10 cellular contexts compared by ENCODE assay signal in the genomic region with DNA sequence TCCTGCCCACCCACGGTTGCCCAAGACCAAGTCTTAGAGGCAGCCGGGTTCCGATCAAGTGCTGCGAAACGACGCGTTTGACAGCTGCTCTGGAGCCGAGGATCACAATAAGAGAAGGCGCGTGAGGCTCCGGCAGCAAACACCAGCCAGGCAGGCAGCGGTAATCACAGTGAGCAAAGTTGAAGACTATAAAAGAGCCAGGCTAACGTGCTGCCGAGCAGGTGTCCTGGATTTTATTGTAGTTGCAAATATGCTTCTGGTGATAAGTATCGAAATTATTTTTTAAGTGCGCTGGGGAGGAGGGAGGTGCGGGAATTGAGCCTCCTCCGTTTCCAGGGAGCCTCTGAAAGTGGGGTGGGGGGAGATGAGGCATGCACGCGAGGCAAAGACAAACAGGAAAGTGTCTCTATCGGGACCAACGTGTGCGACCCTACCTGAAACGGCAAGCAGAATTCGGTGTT. TPM values are rescaled to one million over a fixed set of nuclear protein-coding genes. Genes with fewer than 3 reads are reported as not detected.
DNase-seq lines count a peak whose midpoint lies in the region; ATAC-seq and TF ChIP-seq lines count a peak whose summit lies in the region.
"Had no signal": no experiment of that assay in that cellular context is flagged by ENCODE, and none has a peak within 500 bp of the region (broad histone marks: within the 10 kb centered on the region; RNA-seq: fewer than 3 reads in every experiment).

No MANE protein-coding gene starts in this region.

- no peaks in the 10 kb centered on the region for H3K9me3 ChIP-seq in RWPE2 (ENCODE audit: severe bottlenecking)

- peak overlapping the region; percentile 11 for H3K4me3 ChIP-seq in RWPE2 (ENCODE audit: severe bottlenecking)
- H3K4me3 ChIP-seq: K562 had no signal

- TF ChIP-seq CTCF in RWPE2 (IDR thresholded peaks at IDR 0.05; ENCODE audit: poor library complexity, severe bottlenecking) (no peak), osteocyte (IDR thresholded peaks at IDR 0.05) (no peak)

- ATAC-seq in RWPE2 (ENCODE audit: low read depth) (peak; percentile 71), GM21529 (IDR thresholded peaks at IDR 0.05; ENCODE audit: unreplicated experiment) (no peak), HG02571 (IDR thresholded peaks at IDR 0.05; ENCODE audit: unreplicated experiment) (no peak)
- ATAC-seq: K562 had no signal

- no peaks in the 10 kb centered on the region for H3K36me3 ChIP-seq in RWPE2 (ENCODE audit: low read depth)

- H3K27ac ChIP-seq in RWPE2 (ENCODE audit: poor library complexity, severe bottlenecking) = no peak overlapping the region

- no peaks in the 10 kb centered on the region for H3K9me3 Mint-ChIP-seq in osteocyte (ENCODE audit: unreplicated experiment)

- peaks cover 94% of the 10 kb centered on the region for H3K27me3 ChIP-seq in RWPE2 (ENCODE audit: insufficient read depth, poor library complexity, severe bottlenecking)

- no peaks in the 10 kb centered on the region for H3K36me3 Mint-ChIP-seq in osteocyte (ENCODE audit: unreplicated experiment)

- DNase-seq in DMS53 (lab: John Stamatoyannopoulos, UW) (peak; percentile 87), RWPE2 (ENCODE audit: low spot score) (no peak), globus pallidus (ENCODE audit: low spot score) (peak; percentile 18), osteocyte (ENCODE audit: extremely low spot score, unreplicated experiment) (no peak), MV-4-11 (lab: John Stamatoyannopoulos, UW) (no peak)
- DNase-seq in stimulated activated CD8-positive, alpha-beta memory T cell treated with anti-CD3 and anti-CD28 coated beads, Interleukin-4, amount 100 ng/mL, for 48 hours = no peak
- DNase-seq: stimulated activated CD4-positive, alpha-beta T cell treated with anti-CD3 and anti-CD28 coated beads, Interleukin-4, amount 100 ng/mL, for 24 hours had no signal

- H3K27me3 Mint-ChIP-seq in osteocyte (ENCODE audit: unreplicated experiment) = peaks cover 46% of the 10 kb centered on the region

- H3K27ac Mint-ChIP-seq in osteocyte (ENCODE audit: unreplicated experiment) = no peak overlapping the region

- H3K4me1 ChIP-seq in RWPE2 (ENCODE audit: insufficient read depth, poor library complexity, severe bottlenecking) = no peaks in the 10 kb centered on the region

- peaks cover 13% of the 10 kb centered on the region for H3K4me1 Mint-ChIP-seq in osteocyte (ENCODE audit: unreplicated experiment)

- peak overlapping the region; percentile 77 for H3K4me3 Mint-ChIP-seq in osteocyte (ENCODE audit: unreplicated experiment)

RNA-seq across cellular contexts. Expression of gene GABRA2, which starts 0.6 kb away (rescaled TPM):
- total RNA-seq in osteocyte = not detected in 2 replicates

Comparison
In these comparisons a context has a peak if more than half of its experiments do, and no peak if none do; other contexts are left out.
1. DNase-seq: peak in DMS53 (single experiment) and globus pallidus (single experiment); none in RWPE2 (single experiment), osteocyte (single experiment), MV-4-11 (single experiment) and stimulated activated CD8-positive, alpha-beta memory T cell treated with anti-CD3 and anti-CD28 coated beads, Interleukin-4, amount 100 ng/mL, for 48 hours (single experiment).